In the genomic region with DNA sequence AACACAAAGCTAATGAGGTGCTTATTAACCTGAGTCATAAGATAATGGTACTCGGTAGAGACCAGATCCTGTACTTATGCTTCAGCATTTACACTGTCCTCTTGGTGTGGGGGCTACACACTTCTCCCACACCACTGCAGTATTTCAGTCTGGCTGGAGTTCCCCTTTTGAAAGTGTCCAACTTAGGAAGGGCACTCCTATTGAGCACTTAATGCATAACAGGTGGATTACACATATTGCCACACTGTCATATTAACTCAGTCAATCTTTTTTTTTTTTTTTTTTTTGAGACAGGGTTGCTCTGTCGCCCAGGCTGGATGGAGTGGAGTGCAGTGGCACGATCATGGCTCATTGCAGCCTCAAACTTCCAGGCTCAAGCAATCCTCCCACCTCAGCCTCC, we compare ENCODE assay signal across 11 cellular contexts. TPM values are rescaled to one million over a fixed set of nuclear protein-coding genes. Genes with fewer than 3 reads are reported as not detected.
DNase-seq lines count a peak whose midpoint lies in the region; ATAC-seq and TF ChIP-seq lines count a peak whose summit lies in the region.
"Had no signal": no experiment of that assay in that cellular context is flagged by ENCODE, and none has a peak within 500 bp of the region (broad histone marks: within the 10 kb centered on the region; RNA-seq: fewer than 3 reads in every experiment).

No MANE protein-coding gene starts in this region.

- peak; percentile 63; the same call in 1 of the 2 replicates for TF ChIP-seq CTCF in PC-9 (conservative IDR thresholded peaks at IDR 0.05)
- peak; percentile 30 for TF ChIP-seq CTCF in endothelial cell (IDR thresholded peaks at IDR 0.05; ENCODE audit: unreplicated experiment)

- peak; percentile 76 to 83 for DNase-seq in AML-193 (lab: John Stamatoyannopoulos, UW)
- DNase-seq in PC-9 = peak in 1 of 2 experiments; percentile 59
- no peak for DNase-seq in endothelial cell (ENCODE audit: low spot score)
- DNase-seq in head of caudate nucleus = no peak
- DNase-seq in COLO668 (lab: John Stamatoyannopoulos, UW; ENCODE audit: unreplicated experiment) = no peak
- no peak for DNase-seq in NCI-H748 (lab: John Stamatoyannopoulos, UW; ENCODE audit: unreplicated experiment)
- DNase-seq: NCI-H446 had no signal

- no peaks in the 10 kb centered on the region for H3K27me3 ChIP-seq in PC-9 (ENCODE audit: insufficient read depth, low read depth)

- peaks cover 3% of the 10 kb centered on the region for H3K27me3 Mint-ChIP-seq in endothelial cell (ENCODE audit: unreplicated experiment)

- no peaks in the 10 kb centered on the region for H3K9me3 Mint-ChIP-seq in endothelial cell (ENCODE audit: unreplicated experiment)

- peaks cover 16% of the 10 kb centered on the region for H3K4me1 ChIP-seq in PC-9 (replicated peaks; ENCODE audit: insufficient read depth)

- intact Hi-C loops in PC-9 (cut with micrococcal nuclease; ENCODE audit: unreplicated experiment) = no loop called here
- intact Hi-C loops in head of caudate nucleus (cut with DNase I) = loop anchor here (5.0 to 10.0 kb wide), 3 partner anchors 93 to 215 kb away; no protein-coding TSS in a partner anchor

- BruUV-seq in PC-9 (replicated peaks; lab: Mats Ljungman, UMichigan) = no TSS peak

- ATAC-seq in GM19025 (IDR thresholded peaks at IDR 0.05; ENCODE audit: low read depth, unreplicated experiment) (peak; percentile 53), HG02571 (IDR thresholded peaks at IDR 0.05; ENCODE audit: unreplicated experiment) (no peak)

- peaks cover 37% of the 10 kb centered on the region; the same call in 1 of the 2 replicates for H3F3A ChIP-seq in PC-9 (ENCODE audit: insufficient read depth, low read depth)

- peaks cover 23% of the 10 kb centered on the region for H3K4me1 Mint-ChIP-seq in endothelial cell (ENCODE audit: unreplicated experiment)

- peaks cover 20% of the 10 kb centered on the region for H3K36me3 Mint-ChIP-seq in endothelial cell (ENCODE audit: low read depth, unreplicated experiment)

- peaks cover 19% of the 10 kb centered on the region for H3K36me3 ChIP-seq in PC-9 (ENCODE audit: low read depth)

- H3K9me3 ChIP-seq in PC-9 (ENCODE audit: insufficient read depth, low read depth) = no peaks in the 10 kb centered on the region

- H3K27ac ChIP-seq in PC-9 = no peak overlapping the region

- no peaks in the 10 kb centered on the region for H3K9me2 ChIP-seq in PC-9 (ENCODE audit: insufficient read depth)

- CTCF ChIA-PET in PC-9 (lab: Charles Lee) = no interaction called here

- no peaks in the 10 kb centered on the region for H4K20me1 ChIP-seq in PC-9 (ENCODE audit: insufficient read depth)

- POLR2A ChIA-PET in PC-9 (lab: Charles Lee; ENCODE audit: unreplicated experiment) = no interaction called here

- peak overlapping the region; percentile 77 for H3K4me3 ChIP-seq in PC-9

- H3K27ac Mint-ChIP-seq in endothelial cell (ENCODE audit: unreplicated experiment) = no peak overlapping the region

- H3K4me2 ChIP-seq in PC-9 = peak overlapping the region; percentile 84

- no peak overlapping the region for H2AFZ ChIP-seq in PC-9

- H3K4me3 Mint-ChIP-seq in endothelial cell (ENCODE audit: unreplicated experiment) = no peak overlapping the region

- H3K79me2 ChIP-seq in PC-9 (ENCODE audit: low read depth) = peaks cover 32% of the 10 kb centered on the region

RNA-seq across cellular contexts. Expression of a gene that starts 1.5 kb away (rescaled TPM):
- total RNA-seq in PC-9 (2021) (17.5 and 17.6 TPM in 2 replicates), endothelial cell (ENCODE audit: unreplicated experiment) (18.6 TPM)

RNA-seq across cellular contexts. Expression of a gene that starts 8.2 kb away (rescaled TPM):
- 83.9 and 90.3 TPM in 2 replicates for total RNA-seq in PC-9 (2021)
- total RNA-seq in endothelial cell (ENCODE audit: unreplicated experiment) = 190 TPM

RNA-seq across cellular contexts. Expression of a gene that starts 19.4 kb away (rescaled TPM):
- total RNA-seq in PC-9 (2021) (0.58 TPM in 1 of 2 replicates, not detected in the other), endothelial cell (ENCODE audit: unreplicated experiment) (1.3 TPM)
- total RNA-seq: dermis microvascular lymphatic vessel endothelial cell, urinary bladder had no signal

RNA-seq across cellular contexts. Expression of a gene that starts 20.3 kb away (rescaled TPM):
- total RNA-seq in PC-9 (2021) (not detected in 2 replicates), endothelial cell (ENCODE audit: unreplicated experiment) (not detected)
- total RNA-seq: dermis microvascular lymphatic vessel endothelial cell, urinary bladder had no signal

RNA-seq across cellular contexts. Expression of a gene that starts 27.4 kb away (rescaled TPM):
- total RNA-seq in PC-9 (2021) (63.1 and 63.4 TPM in 2 replicates), endothelial cell (ENCODE audit: unreplicated experiment) (13.1 TPM)

Comparison
In these comparisons a context has a peak if more than half of its experiments do, and no peak if none do; other contexts are left out.
1. DNase-seq: peak in AML-193 (2 of 2); none in endothelial cell (single experiment), head of caudate nucleus (0 of 42), COLO668 (single experiment) and NCI-H748 (single experiment).